Comparison of ENCODE assay signal across 10 cellular contexts in the genomic region with DNA sequence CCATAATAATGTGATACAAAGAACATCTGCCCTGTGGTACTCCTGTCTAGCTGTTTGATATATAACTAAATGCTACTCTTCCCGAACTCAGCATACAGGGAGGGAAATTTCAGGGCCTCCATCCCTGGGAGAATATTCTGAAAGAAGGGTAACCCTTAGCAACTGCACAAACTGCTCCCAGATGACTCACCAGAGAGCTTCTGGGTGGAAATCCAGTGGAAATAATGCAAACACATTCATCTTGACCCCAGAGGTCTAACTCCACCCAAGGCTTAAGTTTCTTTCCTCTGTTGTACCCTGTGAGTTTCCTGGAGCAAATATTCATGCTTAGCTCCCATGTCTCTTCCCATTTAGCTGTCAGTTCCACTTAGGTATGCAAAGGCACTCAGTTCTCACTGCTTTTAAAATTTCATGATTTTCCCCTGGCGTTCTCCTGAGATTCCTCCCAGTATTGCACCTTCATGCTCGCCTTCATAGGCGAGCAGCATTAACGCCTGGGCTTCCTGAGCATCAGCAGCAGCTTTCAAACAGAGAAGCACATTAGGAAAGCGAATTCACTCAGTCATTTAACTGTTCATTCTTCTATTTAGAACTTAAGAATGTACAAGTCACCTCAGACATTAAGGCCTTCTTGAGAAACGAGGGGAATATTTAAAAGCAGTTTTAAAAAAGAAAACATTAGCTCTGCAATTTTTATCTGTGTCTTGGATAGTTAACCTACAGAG. TPM values are rescaled to one million over a fixed set of nuclear protein-coding genes. Genes with fewer than 3 reads are reported as not detected.
DNase-seq lines count a peak whose midpoint lies in the region; TF ChIP-seq lines count a peak whose summit lies in the region.
"Had no signal": no experiment of that assay in that cellular context is flagged by ENCODE, and none has a peak within 500 bp of the region (broad histone marks: within the 10 kb centered on the region; RNA-seq: fewer than 3 reads in every experiment).

No MANE protein-coding gene starts in this region.

- in situ Hi-C loops in astrocyte of the cerebellum (cut with HindIII; ENCODE audit: low sequenced_read_pairs) = no loop called here

- DNase-seq in GM04503 (ENCODE audit: low read depth) (peak; percentile 86), astrocyte of the cerebellum (ENCODE audit: low read depth) (peak; percentile 86), hepatic stellate cell (ENCODE audit: low spot score) (peak; percentile 52), NCI-H82 treated with DMSO at 0.1 percent for 48 hours (lab: John Stamatoyannopoulos, UW; ENCODE audit: unreplicated experiment) (no peak), NCI-H128 (lab: John Stamatoyannopoulos, UW; ENCODE audit: unreplicated experiment) (no peak), NCI-H2196 treated with DMSO at 0.1 percent for 48 hours (lab: John Stamatoyannopoulos, UW; ENCODE audit: unreplicated experiment) (no peak), NCI-H1417 treated with DMSO at 0.1 percent for 48 hours (lab: John Stamatoyannopoulos, UW) (no peak)
- DNase-seq: activated gamma-delta T cell had no signal

- H3K27me3 ChIP-seq in skeletal muscle tissue (ENCODE audit: control insufficient read depth in 3 of 3, insufficient read depth in 3 of 3, low read length in 3 of 3) = no peaks in the 10 kb centered on the region

- no peaks in the 10 kb centered on the region for H3K36me3 ChIP-seq in skeletal muscle tissue (ENCODE audit: control insufficient read depth in 3 of 3, insufficient read depth in 3 of 3, low read length in 3 of 3)
- H3K36me3 ChIP-seq: prostate gland had no signal

- H3K4me1 ChIP-seq in skeletal muscle tissue (ENCODE audit: control insufficient read depth in 3 of 3, insufficient read depth in 3 of 3, low read length in 3 of 3) = peaks cover 0 to 12% (median 2%) of the 10 kb centered on the region in 3 donors
- H3K4me1 ChIP-seq: prostate gland had no signal

- no peak for TF ChIP-seq CTCF in astrocyte of the cerebellum (IDR thresholded peaks at IDR 0.05; ENCODE audit: low read depth, low read length, missing control alignments)

- H3K9ac ChIP-seq in skeletal muscle tissue (ENCODE audit: low read depth in 1 of 3, low read length in 3 of 3) = peak overlapping the region in 1 of 3 donors; percentile 20

- H3K4me3 ChIP-seq in astrocyte of the cerebellum (ENCODE audit: low read depth, low read length) (no peak overlapping the region), skeletal muscle tissue (ENCODE audit: low read length in 3 of 3) (no peak overlapping the region)
- H3K4me3 ChIP-seq: prostate gland had no signal

- H3K9me3 ChIP-seq in skeletal muscle tissue (ENCODE audit: control insufficient read depth in 3 of 3, low read length in 3 of 3) = no peaks in the 10 kb centered on the region
- H3K9me3 ChIP-seq: prostate gland had no signal

- H3K27ac ChIP-seq in skeletal muscle tissue (ENCODE audit: low read depth, low read length) = peak overlapping the region; percentile 70

RNA-seq across cellular contexts. Expression of a gene that starts 43.8 kb away (rescaled TPM):
- 248 TPM for total RNA-seq in skeletal muscle tissue

RNA-seq across cellular contexts. Expression of a gene that starts 48.9 kb away (rescaled TPM):
- 1.6 TPM for total RNA-seq in skeletal muscle tissue

Comparison
In these comparisons a context has a peak if more than half of its experiments do, and no peak if none do; other contexts are left out.
1. DNase-seq: peak in GM04503 (single experiment), astrocyte of the cerebellum (single experiment) and hepatic stellate cell (single experiment); none in NCI-H82 treated with DMSO at 0.1 percent for 48 hours (single experiment), NCI-H128 (single experiment), NCI-H2196 treated with DMSO at 0.1 percent for 48 hours (single experiment) and NCI-H1417 treated with DMSO at 0.1 percent for 48 hours (single experiment).